Comparison of ENCODE assay signal across 12 cellular contexts in genomic region chr7:92685146-92686042, GRCh38.
DNase-seq lines count a peak whose midpoint lies in the region; ATAC-seq lines count a peak whose summit lies in the region.
"Had no signal": no experiment of that assay in that cellular context is flagged by ENCODE, and none has a peak within 500 bp of the region (broad histone marks: within the 10 kb centered on the region; RNA-seq: fewer than 3 reads in every experiment).

No MANE protein-coding gene starts in this region.

- H3K27ac ChIP-seq in iPS-18a (ENCODE audit: low read length) = no peak overlapping the region
- H3K27ac ChIP-seq: foreskin keratinocyte had no signal

- no peaks in the 10 kb centered on the region for H3K36me3 ChIP-seq in iPS-18a (ENCODE audit: control insufficient read depth, low read depth, low read length)

- H3K9me3 ChIP-seq in iPS-18a (ENCODE audit: control insufficient read depth, low read depth, low read length) = no peaks in the 10 kb centered on the region

- no peak for ATAC-seq in GM18868 (IDR thresholded peaks at IDR 0.05; ENCODE audit: unreplicated experiment)
- ATAC-seq in Right ventricle myocardium superior (ENCODE audit: poor library complexity) = no peak
- no peak for ATAC-seq in GM18907 (IDR thresholded peaks at IDR 0.05; ENCODE audit: unreplicated experiment)
- ATAC-seq: foreskin keratinocyte had no signal

- H3K27me3 ChIP-seq in iPS-18a (ENCODE audit: control insufficient read depth, insufficient read depth, low read length) = peaks cover 17% of the 10 kb centered on the region
- H3K27me3 ChIP-seq: foreskin keratinocyte had no signal

- DNase-seq in OCI-M1 (lab: John Stamatoyannopoulos, UW) = peak; percentile 98
- DNase-seq in activated T-cell treated with anti-CD3 and anti-CD28 coated beads for 1 hour (ENCODE audit: low read depth) = peak; percentile 26
- DNase-seq in stimulated activated CD8-positive, alpha-beta memory T cell treated with anti-CD3 and anti-CD28 coated beads, Interleukin-15, amount 100 ng/mL, for 48 hours (ENCODE audit: low read depth in 2 of 2) = peak; percentile 60 to 64
- no peak for DNase-seq in Right ventricle myocardium superior
- no peak for DNase-seq in RKO (ENCODE audit: low spot score)
- DNase-seq: DMS53, foreskin keratinocyte, midbrain, NCI-H2029 had no signal

- intact Hi-C loops in Right ventricle myocardium superior (cut with DNase I) = no loop called here

- H3K9ac ChIP-seq in iPS-18a (ENCODE audit: low read length) = no peak overlapping the region

- peaks cover 31% of the 10 kb centered on the region for H3K4me1 ChIP-seq in iPS-18a (ENCODE audit: control insufficient read depth, low read depth, low read length)

- H3K4me3 ChIP-seq in iPS-18a (ENCODE audit: low read length) = peak overlapping the region; percentile 15

Comparison
In these comparisons a context has a peak if more than half of its experiments do, and no peak if none do; other contexts are left out.
1. DNase-seq: peak in OCI-M1 (single experiment), activated T-cell treated with anti-CD3 and anti-CD28 coated beads for 1 hour (single experiment) and stimulated activated CD8-positive, alpha-beta memory T cell treated with anti-CD3 and anti-CD28 coated beads, Interleukin-15, amount 100 ng/mL, for 48 hours (2 of 2); none in Right ventricle myocardium superior (single experiment) and RKO (single experiment).